In genomic region chr4:48127882-48128394, GRCh38 we compare ENCODE assay signal across 8 cellular contexts. TPM values are rescaled to one million over a fixed set of nuclear protein-coding genes. Genes with fewer than 3 reads are reported as not detected.
DNase-seq lines count a peak whose midpoint lies in the region; ATAC-seq and TF ChIP-seq lines count a peak whose summit lies in the region.

No MANE protein-coding gene starts in this region.

- peak overlapping the region; percentile 33 for H3K27ac ChIP-seq in CD8-positive, alpha-beta T cell (ENCODE audit: low read depth, low read length)
- H3K27ac ChIP-seq in fibroblast of lung (ENCODE audit: insufficient read depth, low read length), result peak overlapping the region; percentile 61
- H3K27ac ChIP-seq in neural progenitor cell, result no peak overlapping the region
- no peak overlapping the region for H3K27ac ChIP-seq in substantia nigra (ENCODE audit: low read depth, low read length, poor library complexity, severe bottlenecking)

- POLR2A ChIA-PET in CD8-positive, alpha-beta T cell (lab: Charles Lee), result interaction anchor here (0.7 to 3.9 kb wide), 2 partner anchors 11 to 37 kb away, joined by 4 to 77 read pairs; no protein-coding TSS in a partner anchor

- ATAC-seq in CD8-positive, alpha-beta T cell, result peak; percentile 67
- ATAC-seq in GM19463 (IDR thresholded peaks at IDR 0.05; ENCODE audit: unreplicated experiment) (peak; percentile 94), HG03558 (IDR thresholded peaks at IDR 0.05; ENCODE audit: extremely low read depth, unreplicated experiment) (peak; percentile 74)

- no peaks in the 10 kb centered on the region for H3K9me3 ChIP-seq in CD8-positive, alpha-beta T cell (ENCODE audit: low read length)
- H3K9me3 ChIP-seq in fibroblast of lung (ENCODE audit: control insufficient read depth, insufficient read depth, low read depth, low read length), result no peaks in the 10 kb centered on the region
- H3K9me3 ChIP-seq in neural progenitor cell (ENCODE audit: low read depth), result no peaks in the 10 kb centered on the region

- intact Hi-C loops in CD8-positive, alpha-beta T cell (cut with DNase I, micrococcal nuclease), result loop anchor here (1.0 to 5.0 kb wide), 5 partner anchors 10 to 216 kb away; partner anchors contain the start of gene NFXL1 (in 1 of the 2)

- H3K9me3 Mint-ChIP-seq in CD8-positive, alpha-beta T cell, result no peaks in the 10 kb centered on the region
- H3K9me3 Mint-ChIP-seq in neural progenitor cell, result no peaks in the 10 kb centered on the region

- peak overlapping the region; percentile 91 for H3K4me3 Mint-ChIP-seq in CD8-positive, alpha-beta T cell
- H3K4me3 Mint-ChIP-seq in neural progenitor cell, result no peak overlapping the region

- no peaks in the 10 kb centered on the region for H3K27me3 Mint-ChIP-seq in CD8-positive, alpha-beta T cell (ENCODE audit: low read depth)
- peaks cover 3% of the 10 kb centered on the region for H3K27me3 Mint-ChIP-seq in neural progenitor cell (ENCODE audit: insufficient read depth, low read depth)

- CTCF ChIA-PET in CD8-positive, alpha-beta T cell (lab: Charles Lee), result interaction anchor here (0.9 to 10.8 kb wide), 9 partner anchors 8 to 215 kb away, joined by 3 to 174 read pairs (median 5); no protein-coding TSS in a partner anchor

- H3K4me1 ChIP-seq in CD8-positive, alpha-beta T cell (ENCODE audit: insufficient read depth, low read length), result peaks cover 75% of the 10 kb centered on the region
- H3K4me1 ChIP-seq in fibroblast of lung (ENCODE audit: control insufficient read depth, extremely low read depth, insufficient read depth, low read length) (peaks cover 7% of the 10 kb centered on the region), neural progenitor cell (peaks cover 12% of the 10 kb centered on the region)

- peaks cover 87% of the 10 kb centered on the region for H3K4me1 Mint-ChIP-seq in CD8-positive, alpha-beta T cell (ENCODE audit: low read depth)
- peaks cover 7% of the 10 kb centered on the region for H3K4me1 Mint-ChIP-seq in neural progenitor cell

- H2AFZ ChIP-seq in fibroblast of lung (ENCODE audit: low read length) (no peak overlapping the region), neural progenitor cell (replicated peaks) (peak overlapping the region; percentile 86)

- no peaks in the 10 kb centered on the region for H4K20me1 ChIP-seq in fibroblast of lung (ENCODE audit: control insufficient read depth, extremely low read depth, insufficient read depth, low read length)
- H4K20me1 ChIP-seq in neural progenitor cell (ENCODE audit: low read depth), result no peaks in the 10 kb centered on the region

- peak; percentile 59 for TF ChIP-seq CTCF in CD8-positive, alpha-beta T cell (IDR thresholded peaks at IDR 0.05)
- TF ChIP-seq CTCF in fibroblast of lung (conservative IDR thresholded peaks at IDR 0.05 in 1 of 2, IDR thresholded peaks at IDR 0.05 in 1 of 2; ENCODE audit: low read depth in 1 of 2, low read length in 2 of 2), result peak; percentile 60 to 63
- peak; percentile 80 for TF ChIP-seq CTCF in neural progenitor cell (IDR thresholded peaks at IDR 0.05)

- H3F3A ChIP-seq in neural progenitor cell (ENCODE audit: low read depth), result peaks cover 9% of the 10 kb centered on the region

- H3K36me3 Mint-ChIP-seq in CD8-positive, alpha-beta T cell, result peaks cover 71% of the 10 kb centered on the region
- H3K36me3 Mint-ChIP-seq in neural progenitor cell, result no peaks in the 10 kb centered on the region

- no peaks in the 10 kb centered on the region for H3K36me3 ChIP-seq in CD8-positive, alpha-beta T cell (ENCODE audit: insufficient read depth, low read length)
- no peaks in the 10 kb centered on the region for H3K36me3 ChIP-seq in fibroblast of lung (ENCODE audit: control insufficient read depth, insufficient read depth, low read length)
- no peaks in the 10 kb centered on the region for H3K36me3 ChIP-seq in neural progenitor cell

- H3K4me3 ChIP-seq in CD8-positive, alpha-beta T cell (ENCODE audit: low read depth, low read length), result peak overlapping the region; percentile 18
- H3K4me3 ChIP-seq in fibroblast of lung (replicated peaks in 1 of 4; ENCODE audit: control extremely low read depth in 1 of 4, insufficient read depth in 1 of 4, low read depth in 3 of 4, low read length in 4 of 4) (peak overlapping the region in 2 of 4 experiments; percentile 18 to 27), neural progenitor cell (no peak overlapping the region)

- H3K4me2 ChIP-seq in fibroblast of lung (ENCODE audit: extremely low read depth, insufficient read depth, low read length), result peak overlapping the region; percentile 3
- peak overlapping the region; percentile 25 for H3K4me2 ChIP-seq in neural progenitor cell

- DNase-seq in CD8-positive, alpha-beta T cell, result peak; percentile 27 to 76 (median 72)
- DNase-seq in activated T-cell treated with anti-CD3 and anti-CD28 coated beads, Interleukin-2, amount 50 U/mL, for 1 hour, result peak; percentile 65
- peak; percentile 93 to 99 for DNase-seq in fibroblast of lung (ENCODE audit: low read depth in 2 of 2)
- peak; percentile 89 for DNase-seq in neural progenitor cell (ENCODE audit: low spot score)
- DNase-seq in substantia nigra (lab: John Stamatoyannopoulos, UW), result peak in 25 of 49 donors; percentile 2 to 46 (median 13)

- H3K79me2 ChIP-seq in fibroblast of lung (ENCODE audit: control insufficient read depth, insufficient read depth, low read length) (no peaks in the 10 kb centered on the region), neural progenitor cell (ENCODE audit: low read depth) (no peaks in the 10 kb centered on the region)

- peak overlapping the region; percentile 92 for H3K27ac Mint-ChIP-seq in CD8-positive, alpha-beta T cell
- H3K27ac Mint-ChIP-seq in neural progenitor cell, result no peak overlapping the region

- no peaks in the 10 kb centered on the region for H3K27me3 ChIP-seq in CD8-positive, alpha-beta T cell (ENCODE audit: insufficient read depth, low read length)
- H3K27me3 ChIP-seq in fibroblast of lung (ENCODE audit: control insufficient read depth, insufficient read depth, low read length) (no peaks in the 10 kb centered on the region), neural progenitor cell (no peaks in the 10 kb centered on the region)

- no peak overlapping the region for H3K9ac ChIP-seq in fibroblast of lung (ENCODE audit: insufficient read depth, low read length)
- no peak overlapping the region for H3K9ac ChIP-seq in neural progenitor cell

TF ChIP-seq in PFSK-1, 5 proteins besides CTCF, POLR2A, EP300 and RAD21:
- TF ChIP-seq REST (IDR thresholded peaks at IDR 0.05; ENCODE audit: insufficient read depth in 1 of 2, low read depth in 2 of 2, low read length in 2 of 2), result no peak
- 0 out of 2 replicates have a peak, but pooled peaks have one; percentile 36 for TF ChIP-seq SIN3A (IDR thresholded peaks at IDR 0.05; ENCODE audit: borderline replicate concordance, insufficient read depth, low read length)
- TF ChIP-seq POLR2AphosphoS5 (IDR thresholded peaks at IDR 0.05; ENCODE audit: low read depth, low read length), result no peak
- TF ChIP-seq TAF1 (IDR thresholded peaks at IDR 0.05; ENCODE audit: borderline replicate concordance, insufficient read depth, low read length), result no peak

RNA-seq across cellular contexts. Expression of gene TXK, which starts 6.1 kb away (rescaled TPM):
- total RNA-seq in CD8-positive, alpha-beta T cell, result 10 to 100 TPM; 57.3 to 66.3 TPM
- not detected for polyA plus RNA-seq in PFSK-1 (2012; ENCODE audit: insufficient read length, low read depth)
- 0.26 and 0.66 TPM in 2 replicates for total RNA-seq in fibroblast of lung
- polyA plus RNA-seq in fibroblast of lung, result 0.05 and 0.09 TPM in 2 replicates
- 0.03 TPM in 1 of 2 replicates, not detected in the other for polyA plus RNA-seq in fibroblast of lung (2012)
- not detected in 2 replicates for polyA minus RNA-seq in fibroblast of lung (ENCODE audit: low replicate concordance)
- total RNA-seq in neural progenitor cell (ENCODE audit: low replicate concordance), result not detected in 2 replicates

Comparison
In these comparisons a context has a peak if more than half of its experiments do, and no peak if none do; other contexts are left out.
1. DNase-seq: peak in every context shown above with its lines; median percentile 96 in fibroblast of lung; 89 in neural progenitor cell; 72 in CD8-positive, alpha-beta T cell; 65 in activated T-cell treated with anti-CD3 and anti-CD28 coated beads, Interleukin-2, amount 50 U/mL, for 1 hour; 13 in substantia nigra.
2. H3K27ac ChIP-seq: peak in CD8-positive, alpha-beta T cell (single experiment) and fibroblast of lung (single experiment); none in neural progenitor cell (single experiment) and substantia nigra (single experiment).
3. RNA of gene TXK, which starts 6.1 kb away (total RNA-seq): 57.3 to 66.3 TPM in CD8-positive, alpha-beta T cell; 0.26 to 0.66 TPM in fibroblast of lung and not detected in neural progenitor cell; every median in the first group is over 10 times any median in the second.
4. Peak in every context shown above with its lines, with median percentiles within 50 percentile points of each other: ATAC-seq and CTCF ChIP-seq.